ENCODE assay signal across 7 cellular contexts in the genomic region with DNA sequence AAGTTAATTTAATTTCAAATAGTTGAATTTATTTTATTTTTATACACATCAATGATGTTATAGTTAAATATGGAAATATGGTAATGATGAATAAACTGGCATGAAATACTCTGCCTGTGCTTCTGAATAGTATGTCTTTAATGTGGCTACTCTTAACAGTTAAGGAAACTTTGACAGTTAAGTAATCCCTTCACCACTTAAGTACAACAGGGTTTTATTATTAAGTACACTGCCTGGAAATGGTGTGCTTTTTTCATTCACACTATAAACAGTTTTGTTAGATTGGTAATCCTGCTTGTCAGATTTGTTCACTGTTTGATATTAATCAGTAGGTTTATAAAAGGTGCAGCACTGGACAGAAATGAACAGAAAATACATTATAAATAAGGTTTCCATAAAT.
"Had no signal": no experiment of that assay in that cellular context is flagged by ENCODE, and none has a peak within 500 bp of the region (broad histone marks: within the 10 kb centered on the region; RNA-seq: fewer than 3 reads in every experiment).

No MANE protein-coding gene starts in this region.

- H3K4me2 ChIP-seq: GM23338 had no signal

- ATAC-seq: GM23338, HCT116, HepG2 had no signal

- FAIRE-seq: HepG2 had no signal

- H3K4me3 ChIP-seq: GM23338, HAP-1 had no signal

- H3K27ac ChIP-seq: HL-60 had no signal

- H3K9me3 ChIP-seq: HAP-1 had no signal

- DNase-seq: H7, HFFc6 had no signal

- H2AFZ ChIP-seq: GM23338 had no signal

- H3K36me3 ChIP-seq: HAP-1 had no signal
